Comparison of ENCODE assay signal across 12 cellular contexts in genomic region chr6:155187994-155188706, GRCh38.
DNase-seq lines count a peak whose midpoint lies in the region; ATAC-seq and TF ChIP-seq lines count a peak whose summit lies in the region.
"Had no signal": no experiment of that assay in that cellular context is flagged by ENCODE, and none has a peak within 500 bp of the region (broad histone marks: within the 10 kb centered on the region; RNA-seq: fewer than 3 reads in every experiment).

No MANE protein-coding gene starts in this region.

- POLR2A ChIA-PET in activated CD4-positive, alpha-beta T cell treated with anti-CD3 and anti-CD28 coated beads for 36 hours (lab: Charles Lee) = no interaction called here

- H3K27me3 ChIP-seq in foreskin keratinocyte (no peaks in the 10 kb centered on the region), smooth muscle cell (ENCODE audit: low read depth) (no peaks in the 10 kb centered on the region)

- H3K36me3 ChIP-seq in smooth muscle cell (ENCODE audit: low read depth) = no peaks in the 10 kb centered on the region

- TF ChIP-seq CTCF in foreskin keratinocyte (conservative IDR thresholded peaks at IDR 0.05) = no peak
- TF ChIP-seq CTCF in smooth muscle cell (IDR thresholded peaks at IDR 0.05; ENCODE audit: borderline replicate concordance, insufficient read depth, poor library complexity, severe bottlenecking) = no peak

- H3K27me3 Mint-ChIP-seq in activated CD4-positive, alpha-beta T cell treated with anti-CD3 and anti-CD28 coated beads for 36 hours = no peaks in the 10 kb centered on the region
- no peaks in the 10 kb centered on the region for H3K27me3 Mint-ChIP-seq in activated T-helper 1 cell treated with anti-CD3 and anti-CD28 coated beads, Interleukin-12 subunit alpha, Interleukin-12 subunit beta, Interleukin-2, Interleukin-4 antibody, amounts not matched to agents 30 ng/mL and 10 ng/mL and 1 ng/mL, durations not matched to agents 14 hours and 24 hours and 36 hours (ENCODE audit: insufficient read depth)

- no peak overlapping the region for H3K4me3 Mint-ChIP-seq in activated CD4-positive, alpha-beta T cell treated with anti-CD3 and anti-CD28 coated beads for 36 hours
- no peak overlapping the region for H3K4me3 Mint-ChIP-seq in activated T-helper 1 cell treated with anti-CD3 and anti-CD28 coated beads, Interleukin-12 subunit alpha, Interleukin-12 subunit beta, Interleukin-2, Interleukin-4 antibody, amounts not matched to agents 30 ng/mL and 10 ng/mL and 1 ng/mL, durations not matched to agents 14 hours and 24 hours and 36 hours

- H3K79me2 ChIP-seq in smooth muscle cell (ENCODE audit: low read depth) = no peaks in the 10 kb centered on the region

- peaks cover 23% of the 10 kb centered on the region for H3F3A ChIP-seq in smooth muscle cell (ENCODE audit: low read depth)

- H3K36me3 Mint-ChIP-seq in activated CD4-positive, alpha-beta T cell treated with anti-CD3 and anti-CD28 coated beads for 36 hours (ENCODE audit: low read depth) = peaks cover 5% of the 10 kb centered on the region
- peaks cover 38% of the 10 kb centered on the region for H3K36me3 Mint-ChIP-seq in activated T-helper 1 cell treated with anti-CD3 and anti-CD28 coated beads, Interleukin-12 subunit alpha, Interleukin-12 subunit beta, Interleukin-2, Interleukin-4 antibody, amounts not matched to agents 30 ng/mL and 10 ng/mL and 1 ng/mL, durations not matched to agents 14 hours and 24 hours and 36 hours (ENCODE audit: low read depth)

- peak overlapping the region; percentile 84 for H3K9ac ChIP-seq in smooth muscle cell (ENCODE audit: low read depth)

- H3K27ac ChIP-seq in foreskin keratinocyte = peak overlapping the region; percentile 38
- H3K27ac ChIP-seq in smooth muscle cell (ENCODE audit: low read depth) = peak overlapping the region; percentile 97
- H3K27ac ChIP-seq: 22Rv1 had no signal

- H3K4me1 Mint-ChIP-seq in activated CD4-positive, alpha-beta T cell treated with anti-CD3 and anti-CD28 coated beads for 36 hours = peaks cover 49% of the 10 kb centered on the region
- peaks cover 51% of the 10 kb centered on the region for H3K4me1 Mint-ChIP-seq in activated T-helper 1 cell treated with anti-CD3 and anti-CD28 coated beads, Interleukin-12 subunit alpha, Interleukin-12 subunit beta, Interleukin-2, Interleukin-4 antibody, amounts not matched to agents 30 ng/mL and 10 ng/mL and 1 ng/mL, durations not matched to agents 14 hours and 24 hours and 36 hours (ENCODE audit: low read depth)

- DNase-seq in activated CD4-positive, alpha-beta T cell treated with anti-CD3 and anti-CD28 coated beads for 36 hours = no peak
- DNase-seq in activated CD4-positive, alpha-beta T cell treated with anti-CD3 and anti-CD28 coated beads for 4 hours = no peak
- DNase-seq in activated T-helper 1 cell treated with anti-CD3 and anti-CD28 coated beads, Interleukin-12 subunit alpha, Interleukin-12 subunit beta, Interleukin-2, Interleukin-4 antibody, amounts not matched to agents 30 ng/mL and 10 ng/mL and 1 ng/mL, durations not matched to agents 14 hours and 24 hours and 36 hours (ENCODE audit: low spot score) = no peak
- peak in 1 of 2 donors; percentile 6 for DNase-seq in foreskin keratinocyte
- no peak for DNase-seq in smooth muscle cell (lab: John Stamatoyannopoulos, UW; ENCODE audit: unreplicated experiment)
- DNase-seq in SW 1271 (lab: John Stamatoyannopoulos, UW) = no peak
- no peak for DNase-seq in DMS53 (lab: John Stamatoyannopoulos, UW)
- DNase-seq: effector memory CD8-positive, alpha-beta T cell; GF-D8; NCI-H1694 treated with DMSO at 0.1 percent for 48 hours had no signal

- H2AFZ ChIP-seq in smooth muscle cell (ENCODE audit: low read depth) = no peak overlapping the region

- no peaks in the 10 kb centered on the region for H3K9me3 Mint-ChIP-seq in activated CD4-positive, alpha-beta T cell treated with anti-CD3 and anti-CD28 coated beads for 36 hours (ENCODE audit: low read depth)
- no peaks in the 10 kb centered on the region for H3K9me3 Mint-ChIP-seq in activated T-helper 1 cell treated with anti-CD3 and anti-CD28 coated beads, Interleukin-12 subunit alpha, Interleukin-12 subunit beta, Interleukin-2, Interleukin-4 antibody, amounts not matched to agents 30 ng/mL and 10 ng/mL and 1 ng/mL, durations not matched to agents 14 hours and 24 hours and 36 hours
- H3K9me3 Mint-ChIP-seq: effector memory CD8-positive, alpha-beta T cell had no signal

- no peaks in the 10 kb centered on the region for H3K9me3 ChIP-seq in smooth muscle cell (replicated peaks; ENCODE audit: low read depth)

- no peak for ATAC-seq in activated CD4-positive, alpha-beta T cell treated with anti-CD3 and anti-CD28 coated beads for 36 hours
- no peak for ATAC-seq in foreskin keratinocyte
- ATAC-seq in activated CD4-positive, CD25-positive, alpha-beta regulatory T cell treated with anti-CD3 and anti-CD28 coated beads, Interleukin-2, amount 50 U/mL, for 24 hours = no peak

- no peaks in the 10 kb centered on the region for H4K20me1 ChIP-seq in smooth muscle cell (ENCODE audit: low read depth)

- WGBS in smooth muscle cell (ENCODE audit: low lambda C conversion rate) = 77% methylated on average over 13 of the region's 13 CpGs

- intact Hi-C loops in activated CD4-positive, alpha-beta T cell treated with anti-CD3 and anti-CD28 coated beads for 36 hours (cut with DNase I, micrococcal nuclease) = loop anchor here (5.0 to 10.0 kb wide), 2 partner anchors 334 to 337 kb away; no protein-coding TSS in a partner anchor
- intact Hi-C loops in activated T-helper 1 cell treated with anti-CD3 and anti-CD28 coated beads, Interleukin-12 subunit alpha, Interleukin-12 subunit beta, Interleukin-2, Interleukin-4 antibody, amounts not matched to agents 30 ng/mL and 10 ng/mL and 1 ng/mL, durations not matched to agents 14 hours and 24 hours and 36 hours (cut with micrococcal nuclease) = loop anchor here (2.0 to 5.0 kb wide), 2 partner anchors 61 to 456 kb away; partner anchors contain the start of gene SCAF8

- H3K4me3 ChIP-seq in smooth muscle cell = peak overlapping the region; percentile 11

- peak overlapping the region; percentile 13 for H3K27ac Mint-ChIP-seq in activated CD4-positive, alpha-beta T cell treated with anti-CD3 and anti-CD28 coated beads for 36 hours
- peak overlapping the region; percentile 86 for H3K27ac Mint-ChIP-seq in activated T-helper 1 cell treated with anti-CD3 and anti-CD28 coated beads, Interleukin-12 subunit alpha, Interleukin-12 subunit beta, Interleukin-2, Interleukin-4 antibody, amounts not matched to agents 30 ng/mL and 10 ng/mL and 1 ng/mL, durations not matched to agents 14 hours and 24 hours and 36 hours
- H3K27ac Mint-ChIP-seq: effector memory CD8-positive, alpha-beta T cell had no signal

- peak overlapping the region; percentile 83 for H3K4me2 ChIP-seq in smooth muscle cell

- CTCF ChIA-PET in activated CD4-positive, alpha-beta T cell treated with anti-CD3 and anti-CD28 coated beads for 36 hours (lab: Charles Lee) = interaction anchor here (0.8 to 2.0 kb wide), 3 partner anchors 10 to 58 kb away, joined by 3 to 10 read pairs (median 6); no protein-coding TSS in a partner anchor

- peaks cover 9% of the 10 kb centered on the region for H3K4me1 ChIP-seq in foreskin keratinocyte
- peaks cover 35% of the 10 kb centered on the region for H3K4me1 ChIP-seq in smooth muscle cell (ENCODE audit: low read depth)
